1 cellular context compared by ENCODE assay signal in the genomic region with DNA sequence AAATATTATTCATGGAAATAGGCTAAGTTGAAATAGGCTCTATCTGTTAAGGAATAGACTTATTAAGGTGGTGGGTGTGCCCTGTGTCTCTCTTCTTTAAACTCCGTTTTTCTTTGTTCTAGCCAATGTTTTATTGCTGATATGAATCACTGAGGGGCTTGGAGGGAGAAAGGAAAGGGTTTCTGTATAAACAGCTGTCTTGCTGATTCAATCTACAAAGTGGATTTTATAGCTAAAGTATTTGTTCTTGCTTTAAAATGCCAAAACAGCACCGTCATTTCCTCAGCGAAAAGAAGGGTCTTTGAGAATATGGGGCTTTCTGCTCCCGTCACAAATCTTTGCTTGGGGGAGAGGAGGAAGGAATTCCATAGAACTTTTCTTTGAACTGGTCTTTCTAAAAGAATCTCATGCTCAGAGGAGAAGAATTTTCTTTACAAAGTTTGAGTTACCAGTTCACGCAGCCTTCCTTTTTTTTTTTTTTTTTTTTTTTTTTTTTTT.
TF ChIP-seq lines count a peak whose summit lies in the region.

No MANE protein-coding gene starts in this region.

TF ChIP-seq in IMR-90, 13 proteins besides CTCF, POLR2A, EP300 and RAD21:
- TF ChIP-seq, protein P1, sequence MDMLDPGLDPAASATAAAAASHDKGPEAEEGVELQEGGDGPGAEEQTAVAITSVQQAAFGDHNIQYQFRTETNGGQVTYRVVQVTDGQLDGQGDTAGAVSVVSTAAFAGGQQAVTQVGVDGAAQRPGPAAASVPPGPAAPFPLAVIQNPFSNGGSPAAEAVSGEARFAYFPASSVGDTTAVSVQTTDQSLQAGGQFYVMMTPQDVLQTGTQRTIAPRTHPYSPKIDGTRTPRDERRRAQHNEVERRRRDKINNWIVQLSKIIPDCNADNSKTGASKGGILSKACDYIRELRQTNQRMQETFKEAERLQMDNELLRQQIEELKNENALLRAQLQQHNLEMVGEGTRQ (IDR thresholded peaks at IDR 0.05; ENCODE audit: low read depth, low read length): no peak
- TF ChIP-seq SMC3 (IDR thresholded peaks at IDR 0.05; ENCODE audit: low read depth, low read length) (no peak), RCOR1 (IDR thresholded peaks at IDR 0.05; ENCODE audit: insufficient replicate concordance, low read length) (no peak), CHD1 (IDR thresholded peaks at IDR 0.05; ENCODE audit: low read depth, low read length) (no peak), RFX5 (IDR thresholded peaks at IDR 0.05; ENCODE audit: low read depth, low read length) (no peak), MAZ (IDR thresholded peaks at IDR 0.05; ENCODE audit: borderline replicate concordance, low read depth, low read length) (no peak), BHLHE40 (IDR thresholded peaks at IDR 0.05; ENCODE audit: low read depth, low read length) (no peak), MXI1 (IDR thresholded peaks at IDR 0.05; ENCODE audit: borderline replicate concordance, low read depth, low read length) (no peak), FOS (IDR thresholded peaks at IDR 0.05; ENCODE audit: low read depth, low read length) (no peak), NFE2L2 (IDR thresholded peaks at IDR 0.05; ENCODE audit: low read depth, low read length) (no peak), CEBPB (IDR thresholded peaks at IDR 0.05; ENCODE audit: low read depth, low read length) (no peak), MAFK (IDR thresholded peaks at IDR 0.05; ENCODE audit: low read depth, low read length) (no peak)
- TF ChIP-seq, protein P2, sequence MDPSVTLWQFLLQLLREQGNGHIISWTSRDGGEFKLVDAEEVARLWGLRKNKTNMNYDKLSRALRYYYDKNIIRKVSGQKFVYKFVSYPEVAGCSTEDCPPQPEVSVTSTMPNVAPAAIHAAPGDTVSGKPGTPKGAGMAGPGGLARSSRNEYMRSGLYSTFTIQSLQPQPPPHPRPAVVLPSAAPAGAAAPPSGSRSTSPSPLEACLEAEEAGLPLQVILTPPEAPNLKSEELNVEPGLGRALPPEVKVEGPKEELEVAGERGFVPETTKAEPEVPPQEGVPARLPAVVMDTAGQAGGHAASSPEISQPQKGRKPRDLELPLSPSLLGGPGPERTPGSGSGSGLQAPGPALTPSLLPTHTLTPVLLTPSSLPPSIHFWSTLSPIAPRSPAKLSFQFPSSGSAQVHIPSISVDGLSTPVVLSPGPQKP (IDR thresholded peaks at IDR 0.05; ENCODE audit: borderline replicate concordance, low read depth, low read length): no peak
